8 cellular contexts compared by ENCODE assay signal in the genomic region with DNA sequence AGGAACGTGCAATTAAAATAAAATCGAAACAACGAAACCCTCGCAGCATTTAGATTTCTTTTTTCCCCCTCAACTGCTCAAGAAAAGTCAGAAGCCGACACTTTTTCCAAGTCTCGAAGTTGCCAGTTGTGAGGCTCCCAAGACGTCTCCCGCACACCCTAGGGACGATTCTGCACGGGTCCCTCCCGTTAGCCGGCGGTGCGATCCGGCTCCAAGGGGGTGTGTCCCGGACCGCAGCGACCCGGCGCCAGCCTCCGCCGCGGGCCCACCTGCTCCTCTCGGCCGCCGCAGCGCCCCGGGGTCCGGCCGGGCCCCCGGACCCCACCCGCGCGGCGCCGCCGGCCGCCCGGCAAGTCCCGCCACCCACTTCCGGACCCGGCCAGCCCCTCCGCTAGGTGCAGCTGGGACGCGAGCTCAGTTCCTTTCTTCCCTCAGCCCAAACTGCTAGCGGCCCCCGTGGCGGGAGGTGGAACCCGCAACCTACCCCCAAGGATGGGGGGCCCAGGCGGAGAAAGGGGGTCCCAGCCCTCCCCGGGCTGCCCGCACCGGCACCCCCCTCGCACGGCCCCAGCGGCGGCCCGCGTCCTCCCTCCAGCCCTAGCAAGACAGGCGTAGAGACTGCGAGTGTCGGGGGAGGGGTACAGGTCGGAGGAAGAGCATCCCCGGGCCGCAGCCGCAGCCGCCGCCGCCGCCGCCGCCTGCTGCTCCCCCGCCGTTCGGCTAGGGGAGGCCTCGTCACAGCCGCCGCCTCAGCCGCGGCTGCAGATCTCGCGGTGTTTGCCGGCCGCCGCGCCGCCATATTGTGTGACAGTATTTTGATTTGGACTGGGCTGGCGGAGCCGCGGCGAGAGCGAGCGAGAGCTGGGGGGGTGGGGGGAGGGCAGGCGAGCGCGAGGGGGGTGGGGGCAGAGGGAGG. TPM values are rescaled to one million over a fixed set of nuclear protein-coding genes. Genes with fewer than 3 reads are reported as not detected.
A peak's percentile ranks its signal among the peaks of the same experiment; 100 is the strongest.
DNase-seq lines count a peak whose midpoint lies in the region; ATAC-seq and TF ChIP-seq lines count a peak whose summit lies in the region.

No MANE protein-coding gene starts in this region.

- peak; percentile 36 to 82 for TF ChIP-seq POLR2A in uterus (IDR thresholded peaks at IDR 0.05)

- in situ Hi-C loops in GM13976 (cut with MboI; ENCODE audit: low sequenced_read_pairs, unreplicated experiment) = no loop called here

- TF ChIP-seq CTCF in GM13976 (IDR thresholded peaks at IDR 0.05; ENCODE audit: borderline replicate concordance, control extremely low read depth, extremely low read depth, insufficient read depth, missing control alignments) (peak; percentile 13), uterus (IDR thresholded peaks at IDR 0.05) (peak in 3 of 4 experiments; percentile 7 to 36 (median 10))

- H3K4me1 Mint-ChIP-seq in T-helper 1 cell treated with Interleukin-12 subunit alpha and Interleukin-12 subunit beta and Interleukin-4 antibody, amounts not matched to agents 30 μg/mL and 1 μg/mL, for 36 hours (ENCODE audit: low read depth) = peaks cover 33% of the 10 kb centered on the region

- H3K4me1 ChIP-seq in right cardiac atrium (ENCODE audit: control insufficient read depth, insufficient read depth, low read length) = no peaks in the 10 kb centered on the region
- H3K4me1 ChIP-seq in uterus = no peaks in the 10 kb centered on the region

- H3K27me3 Mint-ChIP-seq in T-helper 1 cell treated with Interleukin-12 subunit alpha and Interleukin-12 subunit beta and Interleukin-4 antibody, amounts not matched to agents 30 μg/mL and 1 μg/mL, for 36 hours (ENCODE audit: low read depth) = no peaks in the 10 kb centered on the region

- peak overlapping the region; percentile 94 for H3K27ac ChIP-seq in right cardiac atrium (ENCODE audit: low read length)
- peak overlapping the region; percentile 96 to 99 for H3K27ac ChIP-seq in uterus

- ATAC-seq in HG02798 (IDR thresholded peaks at IDR 0.05; ENCODE audit: poor library complexity, unreplicated experiment) (peak; percentile 85), right cardiac atrium (peak; percentile 97 to 98)

- WGBS in right cardiac atrium = under 1% methylated on average over 96 of the region's 96 CpGs

- peaks cover 33% of the 10 kb centered on the region for H3K36me3 Mint-ChIP-seq in T-helper 1 cell treated with Interleukin-12 subunit alpha and Interleukin-12 subunit beta and Interleukin-4 antibody, amounts not matched to agents 30 μg/mL and 1 μg/mL, for 36 hours (ENCODE audit: low read depth)

- H3K9me3 ChIP-seq in right cardiac atrium (ENCODE audit: control insufficient read depth, low read length) (no peaks in the 10 kb centered on the region), uterus (no peaks in the 10 kb centered on the region)

- H3K36me3 ChIP-seq in uterus = no peaks in the 10 kb centered on the region

- H3K4me3 Mint-ChIP-seq in T-helper 1 cell treated with Interleukin-12 subunit alpha and Interleukin-12 subunit beta and Interleukin-4 antibody, amounts not matched to agents 30 μg/mL and 1 μg/mL, for 36 hours = peak overlapping the region; percentile 81

- intact Hi-C loops in right cardiac atrium (cut with DNase I) (loop anchor here in 1 of 4 donors (10.0 kb wide), 1 partner anchor 232 kb away; no protein-coding TSS in a partner anchor), uterus (cut with DNase I; ENCODE audit: low total_unique reads) (no loop called here)

- H3K4me3 ChIP-seq in right cardiac atrium (ENCODE audit: low read length) = peak overlapping the region; percentile 95
- peak overlapping the region; percentile 78 to 97 for H3K4me3 ChIP-seq in uterus

- peaks cover 7% of the 10 kb centered on the region for H3K9me3 Mint-ChIP-seq in T-helper 1 cell treated with Interleukin-12 subunit alpha and Interleukin-12 subunit beta and Interleukin-4 antibody, amounts not matched to agents 30 μg/mL and 1 μg/mL, for 36 hours

- H3K27me3 ChIP-seq in right cardiac atrium (ENCODE audit: control insufficient read depth, insufficient read depth) (no peaks in the 10 kb centered on the region), uterus (no peaks in the 10 kb centered on the region)

- peak overlapping the region; percentile 85 for H3K27ac Mint-ChIP-seq in T-helper 1 cell treated with Interleukin-12 subunit alpha and Interleukin-12 subunit beta and Interleukin-4 antibody, amounts not matched to agents 30 μg/mL and 1 μg/mL, for 36 hours

- DNase-seq in GM13976 (ENCODE audit: low spot score) = peak; percentile 90
- peak; percentile 89 for DNase-seq in NCI-H1436 (lab: John Stamatoyannopoulos, UW)
- peak; percentile 20 to 93 (median 76) for DNase-seq in amygdala (lab: John Stamatoyannopoulos, UW)
- DNase-seq in right cardiac atrium = peak; percentile 93 to 97 (median 97)
- peak; percentile 87 for DNase-seq in putamen (ENCODE audit: low spot score)
- peak; percentile 88 to 91 for DNase-seq in uterus

RNA-seq across cellular contexts. Expression of a gene that starts 0.5 kb away (rescaled TPM):
- total RNA-seq in right cardiac atrium (10 to 100 TPM; 62.7 to 73.9 (median 66.5) TPM), uterus (10 to 100 TPM; 24.1 to 93.6 (median 51.7) TPM)
- 27.8 TPM for polyA plus RNA-seq in right cardiac atrium

Comparison
In these comparisons a context has a peak if more than half of its experiments do, and no peak if none do; other contexts are left out.
1. Peak in every context shown above with its lines: DNase-seq, ATAC-seq, H3K4me3 ChIP-seq and H3K27ac ChIP-seq.